12 cellular contexts compared by ENCODE assay signal in genomic region chr7:101564778-101565211, GRCh38.
DNase-seq lines count a peak whose midpoint lies in the region; FAIRE-seq and TF ChIP-seq lines count a peak whose summit lies in the region.
"Had no signal": no experiment of that assay in that cellular context is flagged by ENCODE, and none has a peak within 500 bp of the region (broad histone marks: within the 10 kb centered on the region; RNA-seq: fewer than 3 reads in every experiment).

No MANE protein-coding gene starts in this region.

- no peak overlapping the region for H2BK12ac ChIP-seq in neuronal stem cell (ENCODE audit: low read length)

- POLR2A ChIA-PET in GM10248 (lab: Yijun Ruan, JAX): no interaction called here

- no CpG with 5 or more reads among the region's 16 CpGs for WGBS in neuronal stem cell (ENCODE audit: extremely low coverage in 2 of 2, insufficient read length in 2 of 2, insufficient replicate concordance in 1 of 2), 2 donors
- WGBS in esophagus muscularis mucosa: 46% methylated on average over 7 of the region's 16 CpGs

- no peak overlapping the region for H3K4me3 ChIP-seq in bronchial epithelial cell (ENCODE audit: low read depth, low read length)
- no peak overlapping the region for H3K4me3 ChIP-seq in neuronal stem cell (ENCODE audit: low read length in 2 of 2)
- no peak overlapping the region for H3K4me3 ChIP-seq in esophagus muscularis mucosa

- H3K14ac ChIP-seq in neuronal stem cell (ENCODE audit: low read length): no peak overlapping the region

- H2BK15ac ChIP-seq in neuronal stem cell (ENCODE audit: low read length): no peak overlapping the region

- DNase-seq in GM10248 (ENCODE audit: extremely low spot score): peak; percentile 3
- peak; percentile 83 to 91 for DNase-seq in NCI-H526 (lab: John Stamatoyannopoulos, UW)
- peak; percentile 33 for DNase-seq in bronchial epithelial cell (ENCODE audit: low read depth)
- DNase-seq in neuronal stem cell (ENCODE audit: low spot score): peak; percentile 63
- no peak for DNase-seq in esophagus muscularis mucosa (ENCODE audit: extremely low spot score)
- no peak for DNase-seq in kidney glomerular epithelial cell (lab: John Stamatoyannopoulos, UW)
- DNase-seq in stimulated activated naive CD4-positive, alpha-beta T cell treated with Interleukin-2 at 50 U/mL for 16 hours (lab: John Stamatoyannopoulos, UW): no peak
- DNase-seq: activated T-cell treated with anti-CD3 and anti-CD28 coated beads, Interleukin-2, amount 50 U/mL, for 72 hours; GDM1; HFFc6; NCI-H2107 had no signal

- FAIRE-seq in bronchial epithelial cell (lab: Jason Lieb, UNC): peak; percentile 77

- TF ChIP-seq POLR2A in esophagus muscularis mucosa (IDR thresholded peaks at IDR 0.05; ENCODE audit: low read depth): no peak

- no peak overlapping the region for H2BK120ac ChIP-seq in neuronal stem cell (ENCODE audit: low read depth, low read length)

- H2AFZ ChIP-seq in neuronal stem cell (ENCODE audit: low read length): no peak overlapping the region

- H3K4ac ChIP-seq in neuronal stem cell (ENCODE audit: low read length): no peak overlapping the region

- no peak for TF ChIP-seq EP300 in esophagus muscularis mucosa (IDR thresholded peaks at IDR 0.05)

- no peaks in the 10 kb centered on the region for H3K9me3 ChIP-seq in neuronal stem cell (replicated peaks in 1 of 2; ENCODE audit: control insufficient read depth in 2 of 2, insufficient read depth in 1 of 2, low read depth in 1 of 2, low read length in 2 of 2)
- H3K9me3 ChIP-seq in esophagus muscularis mucosa: peaks cover 0 to 3% (median 0%) of the 10 kb centered on the region in 4 donors

- H3K4me2 ChIP-seq in neuronal stem cell (ENCODE audit: insufficient read depth, low read length, poor library complexity, severe bottlenecking): no peak overlapping the region

- no peak overlapping the region for H4K8ac ChIP-seq in neuronal stem cell (ENCODE audit: low read depth, low read length)

- H3K9ac ChIP-seq in neuronal stem cell (ENCODE audit: low read depth, low read length, poor library complexity): no peak overlapping the region

- intact Hi-C loops in esophagus muscularis mucosa (cut with DNase I): no loop called here

- H4K91ac ChIP-seq in neuronal stem cell (ENCODE audit: low read depth, low read length, poor library complexity): no peak overlapping the region

- no peak overlapping the region for H3K18ac ChIP-seq in neuronal stem cell (ENCODE audit: low read length)

- TF ChIP-seq CTCF in GM10248 (IDR thresholded peaks at IDR 0.05; ENCODE audit: control extremely low read depth, extremely low read depth, low read depth, missing control alignments): no peak
- TF ChIP-seq CTCF in bronchial epithelial cell (IDR thresholded peaks at IDR 0.05; ENCODE audit: insufficient read depth, low read length, severe bottlenecking): no peak
- no peak for TF ChIP-seq CTCF in esophagus muscularis mucosa (IDR thresholded peaks at IDR 0.05)

- no peak overlapping the region for H2AK5ac ChIP-seq in neuronal stem cell (ENCODE audit: low read depth, low read length)

- no peak overlapping the region for H2BK5ac ChIP-seq in neuronal stem cell (ENCODE audit: low read length)

- no peak overlapping the region for H3K23ac ChIP-seq in neuronal stem cell (ENCODE audit: low read depth, low read length, poor library complexity)

- H3K27ac ChIP-seq in neuronal stem cell (replicated peaks; ENCODE audit: low read length): no peak overlapping the region
- H3K27ac ChIP-seq in esophagus muscularis mucosa (replicated peaks in 1 of 4): no peak overlapping the region
- H3K27ac ChIP-seq: HL-60 had no signal

- H3K27me3 ChIP-seq in bronchial epithelial cell (ENCODE audit: control insufficient read depth, insufficient read depth, low read length) (no peaks in the 10 kb centered on the region), neuronal stem cell (ENCODE audit: control insufficient read depth in 3 of 3, insufficient read depth in 3 of 3, low read depth in 1 of 3, low read length in 3 of 3) (no peaks in the 10 kb centered on the region), esophagus muscularis mucosa (peaks cover 0 to 60% (median 0%) of the 10 kb centered on the region in 4 donors)

- CTCF ChIA-PET in GM10248 (lab: Yijun Ruan, JAX): no interaction called here

- H3K36me3 ChIP-seq in bronchial epithelial cell (ENCODE audit: control insufficient read depth, insufficient read depth, low read length) (no peaks in the 10 kb centered on the region), neuronal stem cell (replicated peaks in 1 of 2; ENCODE audit: control insufficient read depth in 2 of 2, insufficient read depth in 2 of 2, low read length in 2 of 2) (no peaks in the 10 kb centered on the region), esophagus muscularis mucosa (no peaks in the 10 kb centered on the region)

- H3K79me1 ChIP-seq in neuronal stem cell (ENCODE audit: low read depth, low read length): peaks cover 2% of the 10 kb centered on the region

- H3K4me1 ChIP-seq in neuronal stem cell (ENCODE audit: control insufficient read depth in 2 of 2, insufficient read depth in 1 of 2, low read depth in 1 of 2, low read length in 2 of 2): peaks cover 5% of the 10 kb centered on the region in 2 donors
- no peaks in the 10 kb centered on the region for H3K4me1 ChIP-seq in esophagus muscularis mucosa

Comparison
In these comparisons a context has a peak if more than half of its experiments do, and no peak if none do; other contexts are left out.
1. DNase-seq: peak in GM10248 (single experiment), NCI-H526 (2 of 2), bronchial epithelial cell (single experiment) and neuronal stem cell (single experiment); none in esophagus muscularis mucosa (single experiment), kidney glomerular epithelial cell (single experiment) and stimulated activated naive CD4-positive, alpha-beta T cell treated with Interleukin-2 at 50 U/mL for 16 hours (single experiment).